Comparison of ENCODE assay signal across 1 cellular context in genomic region chr17:61425682-61426481, GRCh38.
TF ChIP-seq lines count a peak whose summit lies in the region.

No MANE protein-coding gene starts in this region.

TF ChIP-seq in HepG2, 621 proteins besides CTCF, POLR2A, EP300 and RAD21 (continued from another document and continues in another):
- TF ChIP-seq, protein P1, sequence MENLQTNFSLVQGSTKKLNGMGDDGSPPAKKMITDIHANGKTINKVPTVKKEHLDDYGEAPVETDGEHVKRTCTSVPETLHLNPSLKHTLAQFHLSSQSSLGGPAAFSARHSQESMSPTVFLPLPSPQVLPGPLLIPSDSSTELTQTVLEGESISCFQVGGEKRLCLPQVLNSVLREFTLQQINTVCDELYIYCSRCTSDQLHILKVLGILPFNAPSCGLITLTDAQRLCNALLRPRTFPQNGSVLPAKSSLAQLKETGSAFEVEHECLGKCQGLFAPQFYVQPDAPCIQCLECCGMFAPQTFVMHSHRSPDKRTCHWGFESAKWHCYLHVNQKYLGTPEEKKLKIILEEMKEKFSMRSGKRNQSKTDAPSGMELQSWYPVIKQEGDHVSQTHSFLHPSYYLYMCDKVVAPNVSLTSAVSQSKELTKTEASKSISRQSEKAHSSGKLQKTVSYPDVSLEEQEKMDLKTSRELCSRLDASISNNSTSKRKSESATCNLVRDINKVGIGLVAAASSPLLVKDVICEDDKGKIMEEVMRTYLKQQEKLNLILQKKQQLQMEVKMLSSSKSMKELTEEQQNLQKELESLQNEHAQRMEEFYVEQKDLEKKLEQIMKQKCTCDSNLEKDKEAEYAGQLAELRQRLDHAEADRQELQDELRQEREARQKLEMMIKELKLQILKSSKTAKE (CRISPR knock-in tag; IDR thresholded peaks at IDR 0.05; ENCODE audit: borderline replicate concordance) = no peak
- TF ChIP-seq ZNF761 (CRISPR knock-in tag; conservative IDR thresholded peaks at IDR 0.05) = peak; percentile 72; the same call in 1 of the 2 replicates
- 0 out of 2 replicates have a peak, but pooled peaks have one; percentile 23 for TF ChIP-seq CBFB (CRISPR knock-in tag; IDR thresholded peaks at IDR 0.05)
- no peak for TF ChIP-seq ZNF597 (CRISPR knock-in tag; IDR thresholded peaks at IDR 0.05)
- no peak for TF ChIP-seq TBP (CRISPR knock-in tag; IDR thresholded peaks at IDR 0.05)
- TF ChIP-seq FOSL2 (CRISPR knock-in tag; IDR thresholded peaks at IDR 0.05) = peak; percentile 64
- peak; percentile 87 for TF ChIP-seq SMC3 (IDR thresholded peaks at IDR 0.05; ENCODE audit: low read length)
- TF ChIP-seq, protein P2, sequence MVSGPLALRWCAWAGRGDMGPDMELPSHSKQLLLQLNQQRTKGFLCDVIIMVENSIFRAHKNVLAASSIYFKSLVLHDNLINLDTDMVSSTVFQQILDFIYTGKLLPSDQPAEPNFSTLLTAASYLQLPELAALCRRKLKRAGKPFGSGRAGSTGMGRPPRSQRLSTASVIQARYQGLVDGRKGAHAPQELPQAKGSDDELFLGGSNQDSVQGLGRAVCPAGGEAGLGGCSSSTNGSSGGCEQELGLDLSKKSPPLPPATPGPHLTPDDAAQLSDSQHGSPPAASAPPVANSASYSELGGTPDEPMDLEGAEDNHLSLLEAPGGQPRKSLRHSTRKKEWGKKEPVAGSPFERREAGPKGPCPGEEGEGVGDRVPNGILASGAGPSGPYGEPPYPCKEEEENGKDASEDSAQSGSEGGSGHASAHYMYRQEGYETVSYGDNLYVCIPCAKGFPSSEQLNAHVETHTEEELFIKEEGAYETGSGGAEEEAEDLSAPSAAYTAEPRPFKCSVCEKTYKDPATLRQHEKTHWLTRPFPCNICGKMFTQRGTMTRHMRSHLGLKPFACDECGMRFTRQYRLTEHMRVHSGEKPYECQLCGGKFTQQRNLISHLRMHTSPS (CRISPR knock-in tag; IDR thresholded peaks at IDR 0.05; ENCODE audit: low read depth) = no peak; the same call in 1 of the 2 replicates
- no peak for TF ChIP-seq ZNF639 (CRISPR knock-in tag; conservative IDR thresholded peaks at IDR 0.05)
- no peak for TF ChIP-seq ZNF569 (CRISPR knock-in tag; IDR thresholded peaks at IDR 0.05; ENCODE audit: borderline replicate concordance)
- TF ChIP-seq NR2F6 (IDR thresholded peaks at IDR 0.05) = no peak
- TF ChIP-seq NR2F6 (CRISPR knock-in tag; IDR thresholded peaks at IDR 0.05) = peak; percentile 47; the same call in 1 of the 2 replicates
- TF ChIP-seq, protein P3, sequence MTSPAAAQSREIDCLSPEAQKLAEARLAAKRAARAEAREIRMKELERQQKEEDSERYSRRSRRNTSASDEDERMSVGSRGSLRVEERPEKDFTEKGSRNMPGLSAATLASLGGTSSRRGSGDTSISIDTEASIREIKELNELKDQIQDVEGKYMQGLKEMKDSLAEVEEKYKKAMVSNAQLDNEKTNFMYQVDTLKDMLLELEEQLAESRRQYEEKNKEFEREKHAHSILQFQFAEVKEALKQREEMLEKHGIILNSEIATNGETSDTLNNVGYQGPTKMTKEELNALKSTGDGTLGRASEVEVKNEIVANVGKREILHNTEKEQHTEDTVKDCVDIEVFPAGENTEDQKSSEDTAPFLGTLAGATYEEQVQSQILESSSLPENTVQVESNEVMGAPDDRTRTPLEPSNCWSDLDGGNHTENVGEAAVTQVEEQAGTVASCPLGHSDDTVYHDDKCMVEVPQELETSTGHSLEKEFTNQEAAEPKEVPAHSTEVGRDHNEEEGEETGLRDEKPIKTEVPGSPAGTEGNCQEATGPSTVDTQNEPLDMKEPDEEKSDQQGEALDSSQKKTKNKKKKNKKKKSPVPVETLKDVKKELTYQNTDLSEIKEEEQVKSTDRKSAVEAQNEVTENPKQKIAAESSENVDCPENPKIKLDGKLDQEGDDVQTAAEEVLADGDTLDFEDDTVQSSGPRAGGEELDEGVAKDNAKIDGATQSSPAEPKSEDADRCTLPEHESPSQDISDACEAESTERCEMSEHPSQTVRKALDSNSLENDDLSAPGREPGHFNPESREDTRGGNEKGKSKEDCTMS (CRISPR knock-in tag; conservative IDR thresholded peaks at IDR 0.05) = no peak
- no peak for TF ChIP-seq ZBTB43 (CRISPR knock-in tag; conservative IDR thresholded peaks at IDR 0.05)
- TF ChIP-seq GLI4 (CRISPR knock-in tag; IDR thresholded peaks at IDR 0.05; ENCODE audit: borderline replicate concordance) = no peak
- TF ChIP-seq NFKBIZ (CRISPR knock-in tag; IDR thresholded peaks at IDR 0.05) = no peak
- no peak for TF ChIP-seq SIN3B (IDR thresholded peaks at IDR 0.05; ENCODE audit: low read length)
- no peak for TF ChIP-seq CSRNP1 (CRISPR knock-in tag; IDR thresholded peaks at IDR 0.05)
- peak; percentile 19; the same call in 1 of the 2 replicates for TF ChIP-seq ZNF354B (CRISPR knock-in tag; IDR thresholded peaks at IDR 0.05)
- TF ChIP-seq PPARG (CRISPR knock-in tag; conservative IDR thresholded peaks at IDR 0.05) = 0 out of 2 replicates have a peak, but pooled peaks have one; percentile 64
- TF ChIP-seq HMGXB3 (CRISPR knock-in tag; IDR thresholded peaks at IDR 0.05; ENCODE audit: borderline replicate concordance) = no peak
- 0 out of 2 replicates have a peak, but pooled peaks have one; percentile 28 for TF ChIP-seq CEBPG (CRISPR knock-in tag; IDR thresholded peaks at IDR 0.05)
- TF ChIP-seq YEATS4 (CRISPR knock-in tag; IDR thresholded peaks at IDR 0.05; ENCODE audit: borderline replicate concordance) = no peak
- TF ChIP-seq ZKSCAN8 (CRISPR knock-in tag; IDR thresholded peaks at IDR 0.05; ENCODE audit: borderline replicate concordance) = no peak; the same call in 1 of the 2 replicates
- TF ChIP-seq TEAD3 (CRISPR knock-in tag; optimal IDR thresholded peaks at IDR 0.05; ENCODE audit: borderline replicate concordance) = peak; percentile 66
- 0 out of 2 replicates have a peak, but pooled peaks have one; percentile 56 for TF ChIP-seq ZNF792 (CRISPR knock-in tag; IDR thresholded peaks at IDR 0.05)
- TF ChIP-seq MAFG (CRISPR knock-in tag; IDR thresholded peaks at IDR 0.05) = no peak
- TF ChIP-seq ZNF318 (CRISPR knock-in tag; IDR thresholded peaks at IDR 0.05) = peak; percentile 59; the same call in 1 of the 2 replicates
- TF ChIP-seq ZNF547 (CRISPR knock-in tag; IDR thresholded peaks at IDR 0.05) = no peak
